In genomic region chr9:131349881-131350563, GRCh38 we compare ENCODE assay signal across 1 cellular context.
A peak's percentile ranks its signal among the peaks of the same experiment; 100 is the strongest.
TF ChIP-seq lines count a peak whose summit lies in the region.

No MANE protein-coding gene starts in this region.

TF ChIP-seq in K562, 482 proteins besides CTCF, POLR2A, EP300 and RAD21 (continued from another document):
- TF ChIP-seq ZNF699 (CRISPR knock-in tag; IDR thresholded peaks at IDR 0.05; ENCODE audit: insufficient replicate concordance), result no peak
- no peak for TF ChIP-seq CHD1 (IDR thresholded peaks at IDR 0.05; ENCODE audit: low read length)
- no peak for TF ChIP-seq CREBBP (IDR thresholded peaks at IDR 0.05; ENCODE audit: low read depth, low read length)
- TF ChIP-seq MBD2 (IDR thresholded peaks at IDR 0.05; ENCODE audit: borderline replicate concordance, low read depth), result no peak
- no peak for TF ChIP-seq ZNF174 (CRISPR knock-in tag; IDR thresholded peaks at IDR 0.05)
- 0 out of 4 replicates have a peak, but pooled peaks of 1 of the 2 experiments have one; percentile 17 for TF ChIP-seq MLLT1 (IDR thresholded peaks at IDR 0.05)
- no peak for TF ChIP-seq ZNF24 (IDR thresholded peaks at IDR 0.05)
- no peak for TF ChIP-seq PHF21A (IDR thresholded peaks at IDR 0.05; ENCODE audit: borderline replicate concordance, low read depth)
- no peak for TF ChIP-seq ATF4 (CRISPR knock-in tag; IDR thresholded peaks at IDR 0.05)
- TF ChIP-seq NCOR1 (IDR thresholded peaks at IDR 0.05), result no peak; the same call in 1 of the 2 replicates
- no peak for TF ChIP-seq ZNF239 (CRISPR knock-in tag; IDR thresholded peaks at IDR 0.05)
- TF ChIP-seq, protein P1, sequence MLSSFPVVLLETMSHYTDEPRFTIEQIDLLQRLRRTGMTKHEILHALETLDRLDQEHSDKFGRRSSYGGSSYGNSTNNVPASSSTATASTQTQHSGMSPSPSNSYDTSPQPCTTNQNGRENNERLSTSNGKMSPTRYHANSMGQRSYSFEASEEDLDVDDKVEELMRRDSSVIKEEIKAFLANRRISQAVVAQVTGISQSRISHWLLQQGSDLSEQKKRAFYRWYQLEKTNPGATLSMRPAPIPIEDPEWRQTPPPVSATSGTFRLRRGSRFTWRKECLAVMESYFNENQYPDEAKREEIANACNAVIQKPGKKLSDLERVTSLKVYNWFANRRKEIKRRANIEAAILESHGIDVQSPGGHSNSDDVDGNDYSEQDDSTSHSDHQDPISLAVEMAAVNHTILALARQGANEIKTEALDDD (IDR thresholded peaks at IDR 0.05), result no peak
- no peak for TF ChIP-seq FIP1L1 (IDR thresholded peaks at IDR 0.05; ENCODE audit: low read depth, low read length, poor library complexity, severe bottlenecking)
- TF ChIP-seq OTX1 (CRISPR knock-in tag; IDR thresholded peaks at IDR 0.05), result no peak
- no peak for TF ChIP-seq ZSCAN32 (CRISPR knock-in tag; IDR thresholded peaks at IDR 0.05)
- no peak for TF ChIP-seq TSC22D4 (tag; IDR thresholded peaks at IDR 0.05)
- TF ChIP-seq IRF1 (CRISPR knock-in tag; IDR thresholded peaks at IDR 0.05; ENCODE audit: borderline replicate concordance), result no peak
- TF ChIP-seq ZNF79 (CRISPR knock-in tag; IDR thresholded peaks at IDR 0.05; ENCODE audit: low read depth), result no peak
- no peak for TF ChIP-seq KDM2B (CRISPR knock-in tag; IDR thresholded peaks at IDR 0.05)
- TF ChIP-seq EHMT2 (IDR thresholded peaks at IDR 0.05), result no peak
- no peak for TF ChIP-seq CBFA2T3 (IDR thresholded peaks at IDR 0.05)
- TF ChIP-seq, protein P2, sequence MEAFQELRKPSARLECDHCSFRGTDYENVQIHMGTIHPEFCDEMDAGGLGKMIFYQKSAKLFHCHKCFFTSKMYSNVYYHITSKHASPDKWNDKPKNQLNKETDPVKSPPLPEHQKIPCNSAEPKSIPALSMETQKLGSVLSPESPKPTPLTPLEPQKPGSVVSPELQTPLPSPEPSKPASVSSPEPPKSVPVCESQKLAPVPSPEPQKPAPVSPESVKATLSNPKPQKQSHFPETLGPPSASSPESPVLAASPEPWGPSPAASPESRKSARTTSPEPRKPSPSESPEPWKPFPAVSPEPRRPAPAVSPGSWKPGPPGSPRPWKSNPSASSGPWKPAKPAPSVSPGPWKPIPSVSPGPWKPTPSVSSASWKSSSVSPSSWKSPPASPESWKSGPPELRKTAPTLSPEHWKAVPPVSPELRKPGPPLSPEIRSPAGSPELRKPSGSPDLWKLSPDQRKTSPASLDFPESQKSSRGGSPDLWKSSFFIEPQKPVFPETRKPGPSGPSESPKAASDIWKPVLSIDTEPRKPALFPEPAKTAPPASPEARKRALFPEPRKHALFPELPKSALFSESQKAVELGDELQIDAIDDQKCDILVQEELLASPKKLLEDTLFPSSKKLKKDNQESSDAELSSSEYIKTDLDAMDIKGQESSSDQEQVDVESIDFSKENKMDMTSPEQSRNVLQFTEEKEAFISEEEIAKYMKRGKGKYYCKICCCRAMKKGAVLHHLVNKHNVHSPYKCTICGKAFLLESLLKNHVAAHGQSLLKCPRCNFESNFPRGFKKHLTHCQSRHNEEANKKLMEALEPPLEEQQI (IDR thresholded peaks at IDR 0.05), result no peak
- TF ChIP-seq ZNF175 (CRISPR knock-in tag; IDR thresholded peaks at IDR 0.05; ENCODE audit: low read depth), result no peak
- no peak for TF ChIP-seq ZNF785 (CRISPR knock-in tag; IDR thresholded peaks at IDR 0.05)
- TF ChIP-seq, protein P3, sequence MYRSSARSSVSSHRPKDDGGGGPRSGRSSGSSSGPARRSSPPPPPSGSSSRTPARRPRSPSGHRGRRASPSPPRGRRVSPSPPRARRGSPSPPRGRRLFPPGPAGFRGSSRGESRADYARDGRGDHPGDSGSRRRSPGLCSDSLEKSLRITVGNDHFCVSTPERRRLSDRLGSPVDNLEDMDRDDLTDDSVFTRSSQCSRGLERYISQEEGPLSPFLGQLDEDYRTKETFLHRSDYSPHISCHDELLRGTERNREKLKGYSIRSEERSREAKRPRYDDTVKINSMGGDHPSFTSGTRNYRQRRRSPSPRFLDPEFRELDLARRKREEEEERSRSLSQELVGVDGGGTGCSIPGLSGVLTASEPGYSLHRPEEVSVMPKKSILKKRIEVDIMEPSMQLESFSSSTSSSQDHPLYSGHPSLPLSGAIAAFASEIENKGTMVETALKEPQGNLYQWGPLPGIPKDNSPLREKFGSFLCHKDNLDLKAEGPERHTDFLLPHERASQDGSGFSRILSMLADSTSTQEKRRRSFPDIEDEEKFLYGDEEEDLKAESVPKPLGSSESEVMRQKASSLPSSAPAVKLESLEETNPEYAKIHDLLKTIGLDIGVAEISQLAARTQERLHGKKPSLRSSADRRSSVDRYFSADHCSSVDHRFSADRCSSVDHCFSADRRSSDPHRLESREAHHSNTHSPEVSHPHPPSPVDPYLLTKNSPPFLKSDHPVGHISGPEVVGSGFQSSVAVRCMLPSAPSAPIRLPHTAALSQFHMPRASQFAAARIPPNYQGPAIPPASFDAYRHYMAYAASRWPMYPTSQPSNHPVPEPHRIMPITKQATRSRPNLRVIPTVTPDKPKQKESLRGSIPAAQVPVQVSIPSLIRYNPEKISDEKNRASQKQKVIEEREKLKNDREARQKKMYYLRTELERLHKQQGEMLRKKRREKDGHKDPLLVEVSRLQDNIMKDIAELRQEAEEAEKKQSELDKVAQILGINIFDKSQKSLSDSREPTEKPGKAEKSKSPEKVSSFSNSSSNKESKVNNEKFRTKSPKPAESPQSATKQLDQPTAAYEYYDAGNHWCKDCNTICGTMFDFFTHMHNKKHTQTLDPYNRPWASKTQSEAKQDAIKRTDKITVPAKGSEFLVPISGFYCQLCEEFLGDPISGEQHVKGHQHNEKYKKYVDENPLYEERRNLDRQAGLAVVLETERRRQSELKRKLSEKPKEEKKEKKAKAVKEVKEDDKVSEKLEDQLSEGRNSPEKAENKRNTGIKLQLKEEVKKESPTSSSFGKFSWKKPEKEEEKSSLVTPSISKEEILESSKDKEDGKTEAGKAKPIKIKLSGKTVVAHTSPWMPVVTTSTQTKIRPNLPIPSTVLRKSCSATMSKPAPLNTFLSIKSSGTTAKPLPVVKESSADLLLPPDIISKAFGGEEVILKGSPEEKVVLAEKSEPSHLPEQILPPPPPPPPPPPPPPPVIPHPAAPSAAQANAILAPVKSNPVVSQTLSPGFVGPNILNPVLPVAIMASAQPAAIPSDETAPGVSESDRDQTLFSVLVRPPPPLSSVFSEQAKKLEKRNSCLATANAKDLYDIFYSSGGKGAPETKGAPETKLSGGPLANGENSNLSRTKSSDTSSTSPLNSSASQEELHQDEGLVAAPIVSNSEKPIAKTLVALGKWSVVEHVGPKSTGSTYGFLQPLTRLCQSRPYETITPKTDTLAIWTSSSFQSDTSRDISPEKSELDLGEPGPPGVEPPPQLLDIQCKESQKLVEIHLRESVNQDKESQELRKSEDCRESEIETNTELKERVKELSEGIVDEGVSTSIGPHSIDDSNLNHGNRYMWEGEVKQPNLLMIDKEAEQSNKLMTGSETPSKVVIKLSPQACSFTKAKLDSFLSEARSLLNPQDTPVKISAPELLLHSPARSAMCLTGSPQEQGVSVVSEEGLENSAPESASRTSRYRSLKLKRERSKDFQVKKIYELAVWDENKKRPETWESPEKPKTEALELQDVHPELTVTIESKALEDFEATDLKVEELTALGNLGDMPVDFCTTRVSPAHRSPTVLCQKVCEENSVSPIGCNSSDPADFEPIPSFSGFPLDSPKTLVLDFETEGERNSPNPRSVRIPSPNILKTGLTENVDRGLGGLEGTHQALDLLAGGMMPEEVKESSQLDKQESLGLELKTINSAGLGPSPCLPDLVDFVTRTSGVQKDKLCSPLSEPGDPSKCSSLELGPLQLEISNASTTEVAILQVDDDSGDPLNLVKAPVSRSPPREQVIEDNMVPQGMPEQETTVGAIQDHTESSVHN (IDR thresholded peaks at IDR 0.05; ENCODE audit: borderline replicate concordance in 1 of 2, low read depth in 1 of 2), result no peak
- no peak for TF ChIP-seq TRIM24 (IDR thresholded peaks at IDR 0.05)
- no peak for TF ChIP-seq ZNF707 (CRISPR knock-in tag; conservative IDR thresholded peaks at IDR 0.05)
- TF ChIP-seq PREB (CRISPR knock-in tag; IDR thresholded peaks at IDR 0.05), result no peak
- no peak for TF ChIP-seq ZC3H11A (IDR thresholded peaks at IDR 0.05; ENCODE audit: low read depth, low read length)
- TF ChIP-seq CXXC5 (CRISPR knock-in tag; IDR thresholded peaks at IDR 0.05), result peak; percentile 26; the same call in 1 of the 2 replicates
- TF ChIP-seq ZNF780A (CRISPR knock-in tag; IDR thresholded peaks at IDR 0.05), result no peak
- no peak for TF ChIP-seq ERF (CRISPR knock-in tag; IDR thresholded peaks at IDR 0.05)
